10 cellular contexts compared by ENCODE assay signal in the genomic region with DNA sequence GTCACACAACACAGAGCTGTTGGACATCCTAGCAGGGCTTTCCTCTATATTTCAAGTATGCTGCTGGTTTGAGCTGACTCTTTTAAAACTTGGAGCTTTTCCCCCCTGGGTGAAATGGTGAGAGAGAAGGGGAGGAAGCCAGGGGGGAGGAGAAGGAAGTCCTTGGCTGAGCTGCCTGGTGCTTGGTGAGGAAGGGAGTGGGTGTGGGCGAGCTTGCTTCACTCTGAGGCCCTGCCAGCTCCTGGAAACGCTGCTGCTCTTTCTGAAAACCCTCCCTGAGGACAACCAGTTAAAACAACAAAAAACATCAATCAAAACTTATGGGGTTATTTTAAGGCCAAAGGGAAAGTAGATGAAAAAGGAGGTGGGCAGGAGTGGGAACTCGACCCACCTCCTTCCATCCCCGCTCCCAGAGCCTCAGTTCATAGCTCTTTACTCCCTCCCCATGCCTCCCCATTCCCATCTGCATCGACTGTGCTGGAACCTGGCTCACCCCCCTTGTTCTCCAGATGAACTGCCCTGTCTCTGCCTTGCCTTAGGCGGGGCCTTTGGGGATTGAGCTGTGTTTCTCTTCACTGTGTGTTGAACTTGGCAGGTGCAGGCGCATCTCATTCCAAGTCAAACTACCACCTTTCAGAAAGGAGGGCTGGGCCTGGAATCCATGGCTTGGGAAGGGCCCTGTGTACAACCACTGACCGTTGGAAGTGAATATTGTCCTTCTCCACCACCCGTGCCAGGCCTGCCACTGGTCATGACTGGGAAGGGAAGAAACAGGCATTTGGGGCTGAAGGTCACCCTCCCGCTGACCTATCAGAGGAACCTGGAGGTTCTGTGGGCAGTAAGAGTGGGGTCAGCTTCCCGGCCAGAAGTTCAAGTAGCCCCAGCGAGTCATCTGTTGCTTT.
DNase-seq lines count a peak whose midpoint lies in the region; ATAC-seq and TF ChIP-seq lines count a peak whose summit lies in the region.
"Had no signal": no experiment of that assay in that cellular context is flagged by ENCODE, and none has a peak within 500 bp of the region (broad histone marks: within the 10 kb centered on the region; RNA-seq: fewer than 3 reads in every experiment).

No MANE protein-coding gene starts in this region.

- ATAC-seq in body of pancreas (peak; percentile 42), HG03196 (IDR thresholded peaks at IDR 0.05; ENCODE audit: unreplicated experiment) (no peak)
- ATAC-seq in activated CD4-positive, CD25-positive, alpha-beta regulatory T cell treated with anti-CD3 and anti-CD28 coated beads, Interleukin-2, amount 50 U/mL, for 24 hours = no peak

- no peaks in the 10 kb centered on the region for H3K36me3 ChIP-seq in body of pancreas (replicated peaks in 1 of 2; ENCODE audit: insufficient read depth in 1 of 2, low read depth in 2 of 2)
- H3K36me3 ChIP-seq in SJCRH30 = no peaks in the 10 kb centered on the region

- peak overlapping the region in 3 of 4 donors; percentile 16 to 50 (median 18) for H3K27ac ChIP-seq in body of pancreas
- H3K27ac ChIP-seq in layer of hippocampus (ENCODE audit: low read depth, low read length) = peak overlapping the region; percentile 71
- H3K27ac ChIP-seq in SJCRH30 = no peak overlapping the region

- intact Hi-C loops in body of pancreas (cut with DNase I) = no loop called here

- no peaks in the 10 kb centered on the region for H3K9me3 ChIP-seq in body of pancreas
- no peaks in the 10 kb centered on the region for H3K9me3 ChIP-seq in SJCRH30 (replicated peaks)

- DNase-seq in Caki2 (ENCODE audit: low read depth) (peak; percentile 48), body of pancreas (peak; percentile 14 to 60 (median 42)), putamen (ENCODE audit: low spot score) (peak; percentile 35), SJCRH30 (no peak)
- no peak for DNase-seq in central memory CD4-positive, alpha-beta T cell
- DNase-seq: activated gamma-delta T cell, AML-193 had no signal

- no peak overlapping the region for H3K4me3 ChIP-seq in body of pancreas
- H3K4me3 ChIP-seq in SJCRH30 = no peak overlapping the region

- TF ChIP-seq CTCF in body of pancreas (IDR thresholded peaks at IDR 0.05) = no peak

- no peak for TF ChIP-seq POLR2A in body of pancreas (IDR thresholded peaks at IDR 0.05)

- in situ Hi-C loops in Caki2 (cut with HindIII; ENCODE audit: low pct_unique_long_range_greater_than_20kb, low sequenced_read_pairs) = no loop called here

- H3K27me3 ChIP-seq in body of pancreas = no peaks in the 10 kb centered on the region
- H3K27me3 ChIP-seq in layer of hippocampus (ENCODE audit: control insufficient read depth, insufficient read depth, low read length) = no peaks in the 10 kb centered on the region
- H3K27me3 ChIP-seq in SJCRH30 = no peaks in the 10 kb centered on the region

- WGBS in body of pancreas, 2 donors = 48 to 52% methylated on average over 11 to 12 of the region's 12 CpGs

- H3K4me1 ChIP-seq in body of pancreas (peaks cover 15% of the 10 kb centered on the region), SJCRH30 (no peaks in the 10 kb centered on the region)

Comparison
In these comparisons a context has a peak if more than half of its experiments do, and no peak if none do; other contexts are left out.
1. DNase-seq: peak in Caki2 (single experiment), body of pancreas (4 of 4) and putamen (single experiment); none in SJCRH30 (0 of 2) and central memory CD4-positive, alpha-beta T cell (single experiment).